19 cellular contexts compared by ENCODE assay signal in genomic region chr3:88038561-88038960, GRCh38.
DNase-seq lines count a peak whose midpoint lies in the region; ATAC-seq and TF ChIP-seq lines count a peak whose summit lies in the region.
"Had no signal": no experiment of that assay in that cellular context is flagged by ENCODE, and none has a peak within 500 bp of the region (broad histone marks: within the 10 kb centered on the region; RNA-seq: fewer than 3 reads in every experiment).

No MANE protein-coding gene starts in this region.

- H3K4me1 ChIP-seq in ACC112 (ENCODE audit: control insufficient read depth, insufficient read depth, low read length, unreplicated experiment) (peaks cover 12% of the 10 kb centered on the region), adipocyte (ENCODE audit: control insufficient read depth, insufficient read depth, low read length) (peaks cover 32% of the 10 kb centered on the region)
- H3K4me1 ChIP-seq: A549, vagina had no signal

- no peak for TF ChIP-seq CTCF in foreskin fibroblast (IDR thresholded peaks at IDR 0.05; ENCODE audit: low read depth, low read length)

- no peak overlapping the region for H2AFZ ChIP-seq in ACC112 (ENCODE audit: low read length, unreplicated experiment)

- no peak for ATAC-seq in GM21786 (IDR thresholded peaks at IDR 0.05; ENCODE audit: unreplicated experiment)
- ATAC-seq: GM12878 had no signal

- H3K9ac ChIP-seq in adipocyte (ENCODE audit: low read length): peak overlapping the region; percentile 38

- no peak overlapping the region for H3K4me3 ChIP-seq in ACC112 (ENCODE audit: low read depth, low read length)
- peak overlapping the region; percentile 44 for H3K4me3 ChIP-seq in adipocyte (ENCODE audit: low read length)
- H3K4me3 ChIP-seq in foreskin fibroblast (ENCODE audit: low read depth in 1 of 2, low read length in 2 of 2): no peak overlapping the region
- H3K4me3 ChIP-seq: A549, GM12878, stomach, vagina had no signal

- H3K36me3 ChIP-seq in ACC112 (ENCODE audit: insufficient read depth, low read length) (no peaks in the 10 kb centered on the region), adipocyte (ENCODE audit: control insufficient read depth, insufficient read depth, low read length, severe bottlenecking) (no peaks in the 10 kb centered on the region)
- H3K36me3 ChIP-seq: stomach, vagina had no signal

- peak; percentile 1 for DNase-seq in GOT3 (lab: John Stamatoyannopoulos, UW)
- DNase-seq in adipocyte (ENCODE audit: low read depth): peak; percentile 10
- DNase-seq in foreskin fibroblast: peak; percentile 82
- DNase-seq in NOMO-1 treated with DMSO at 0.1 percent for 48 hours (lab: John Stamatoyannopoulos, UW; ENCODE audit: unreplicated experiment): no peak
- DNase-seq in iPS-NIHi11 (ENCODE audit: low spot score): no peak
- DNase-seq in NCI-H774 (lab: John Stamatoyannopoulos, UW): no peak
- DNase-seq: activated CD4-positive, alpha-beta T cell treated with anti-CD3 and anti-CD28 coated beads, Interleukin-2, amount 50 U/mL, for 48 hours; activated naive CD4-positive, alpha-beta T cell treated with anti-CD3 and anti-CD28 coated beads, Interleukin-2, amount 50 U/mL, for 16 hours; activated T-cell treated with anti-CD3 and anti-CD28 coated beads, Interleukin-2, amount 50 U/mL, for 1 hour; COR-L47; glutamatergic neuron; NCI-H510A treated with DMSO at 0.1 percent for 48 hours; stomach had no signal

- peak overlapping the region; percentile 53 for H3K27ac ChIP-seq in ACC112 (ENCODE audit: low read depth, low read length)
- H3K27ac ChIP-seq: A549, stomach, vagina, VCaP had no signal

- no peaks in the 10 kb centered on the region for H3K79me2 ChIP-seq in ACC112 (ENCODE audit: control insufficient read depth, insufficient read depth, low read length, unreplicated experiment)

- H3K27me3 ChIP-seq in ACC112 (ENCODE audit: insufficient read depth, low read length) (no peaks in the 10 kb centered on the region), adipocyte (replicated peaks; ENCODE audit: control insufficient read depth, insufficient read depth, low read length) (no peaks in the 10 kb centered on the region)
- H3K27me3 ChIP-seq: stomach, vagina had no signal

- H3K9me3 ChIP-seq in adipocyte (ENCODE audit: control insufficient read depth, low read length): no peaks in the 10 kb centered on the region
- H3K9me3 ChIP-seq: A549, vagina had no signal

Comparison
In these comparisons a context has a peak if more than half of its experiments do, and no peak if none do; other contexts are left out.
1. DNase-seq: peak in GOT3 (single experiment), adipocyte (single experiment) and foreskin fibroblast (2 of 2); none in NOMO-1 treated with DMSO at 0.1 percent for 48 hours (single experiment), iPS-NIHi11 (single experiment) and NCI-H774 (single experiment).